In genomic region chr4:98287328-98287727, GRCh38 we compare ENCODE assay signal across 17 cellular contexts. TPM values are rescaled to one million over a fixed set of nuclear protein-coding genes. Genes with fewer than 3 reads are reported as not detected.
DNase-seq lines count a peak whose midpoint lies in the region; ATAC-seq, FAIRE-seq and TF ChIP-seq lines count a peak whose summit lies in the region.
"Had no signal": no experiment of that assay in that cellular context is flagged by ENCODE, and none has a peak within 500 bp of the region (broad histone marks: within the 10 kb centered on the region; RNA-seq: fewer than 3 reads in every experiment).

No MANE protein-coding gene starts in this region.

- peaks cover 57% of the 10 kb centered on the region for H3K4me1 Mint-ChIP-seq in activated naive CD8-positive, alpha-beta T cell treated with anti-CD3 and anti-CD28 coated beads, Interleukin-2, amount 50 U/mL, for 24 hours
- peaks cover 47% of the 10 kb centered on the region for H3K4me1 Mint-ChIP-seq in activated naive CD8-positive, alpha-beta T cell treated with anti-CD3 and anti-CD28 coated beads for 36 hours

- peak; percentile 55 for FAIRE-seq in small intestine (lab: Jason Lieb, UNC)
- FAIRE-seq: A204.1, GM12878 had no signal

- no TSS peak for BruUV-seq in OCI-LY7 (replicated peaks; lab: Mats Ljungman, UMichigan)

- POLR2A ChIA-PET in OCI-LY7 (lab: Charles Lee): interaction anchor here (0.7 to 1.3 kb wide), 3 partner anchors 24 to 26 kb away, joined by 3 to 4 read pairs (median 3); partner anchors contain the start of gene RAP1GDS1

- H3K9me3 ChIP-seq in DND-41 (ENCODE audit: insufficient read depth, low read length, severe bottlenecking): no peaks in the 10 kb centered on the region
- no peaks in the 10 kb centered on the region for H3K9me3 ChIP-seq in OCI-LY7 (ENCODE audit: low read length)
- no peaks in the 10 kb centered on the region for H3K9me3 ChIP-seq in small intestine (ENCODE audit: control insufficient read depth, low read depth)
- H3K9me3 ChIP-seq: HAP-1 had no signal

- no peaks in the 10 kb centered on the region for H4K20me1 ChIP-seq in DND-41 (ENCODE audit: insufficient read depth, low read length)
- peaks cover 12% of the 10 kb centered on the region; the same call in 1 of the 2 replicates for H4K20me1 ChIP-seq in OCI-LY7 (ENCODE audit: insufficient read depth, low read length)

- no peaks in the 10 kb centered on the region for H3K27me3 ChIP-seq in DND-41 (ENCODE audit: insufficient read depth, low read length, poor library complexity)
- H3K27me3 ChIP-seq in small intestine (ENCODE audit: control insufficient read depth in 2 of 2, insufficient read depth in 2 of 2, low read length in 2 of 2): no peaks in the 10 kb centered on the region

- CTCF ChIA-PET in OCI-LY7 (lab: Charles Lee; ENCODE audit: unreplicated experiment): no interaction called here

- H3K4me2 ChIP-seq in DND-41 (ENCODE audit: insufficient read depth, low read length): no peak overlapping the region
- no peak overlapping the region for H3K4me2 ChIP-seq in OCI-LY7 (ENCODE audit: low read length)

- H3K79me2 ChIP-seq in DND-41 (ENCODE audit: insufficient read depth, low read length) (peaks cover 89% of the 10 kb centered on the region), OCI-LY7 (ENCODE audit: insufficient read depth, low read depth, low read length) (peaks cover 91% of the 10 kb centered on the region)

- H3K4me3 ChIP-seq in DND-41 (ENCODE audit: low read depth in 1 of 2, low read length in 2 of 2) (no peak overlapping the region), OCI-LY7 (ENCODE audit: low read depth, low read length, poor library complexity, severe bottlenecking) (no peak overlapping the region), small intestine (ENCODE audit: low read depth in 1 of 2, low read length in 2 of 2) (no peak overlapping the region)
- H3K4me3 ChIP-seq: GM12878, GM23248, HAP-1 had no signal

- H3K27ac Mint-ChIP-seq in activated naive CD8-positive, alpha-beta T cell treated with anti-CD3 and anti-CD28 coated beads, Interleukin-2, amount 50 U/mL, for 24 hours: no peak overlapping the region
- no peak overlapping the region for H3K27ac Mint-ChIP-seq in activated naive CD8-positive, alpha-beta T cell treated with anti-CD3 and anti-CD28 coated beads for 36 hours

- TF ChIP-seq CTCF in DND-41 (IDR thresholded peaks at IDR 0.05; ENCODE audit: borderline replicate concordance, extremely low read depth, low read length, poor library complexity, severe bottlenecking): no peak
- TF ChIP-seq CTCF in OCI-LY7 (conservative IDR thresholded peaks at IDR 0.05; ENCODE audit: low read length): no peak

- H3K36me3 ChIP-seq in DND-41 (ENCODE audit: insufficient read depth, low read length) (no peaks in the 10 kb centered on the region), OCI-LY7 (ENCODE audit: insufficient read depth, low read length) (no peaks in the 10 kb centered on the region), small intestine (ENCODE audit: control insufficient read depth in 2 of 2, insufficient read depth in 2 of 2, low read length in 2 of 2) (no peaks in the 10 kb centered on the region)
- H3K36me3 ChIP-seq: HAP-1 had no signal

- peaks cover 97% of the 10 kb centered on the region for H3K4me1 ChIP-seq in DND-41 (ENCODE audit: insufficient read depth, low read length)
- peaks cover 68% of the 10 kb centered on the region for H3K4me1 ChIP-seq in OCI-LY7 (ENCODE audit: insufficient read depth, low read length, poor library complexity, severe bottlenecking)
- H3K4me1 ChIP-seq in small intestine (ENCODE audit: control insufficient read depth in 2 of 2, insufficient read depth in 1 of 2, low read depth in 1 of 2, low read length in 1 of 2): no peaks in the 10 kb centered on the region
- H3K4me1 ChIP-seq: HAP-1 had no signal

- peaks cover 6% of the 10 kb centered on the region for H3K36me3 Mint-ChIP-seq in activated naive CD8-positive, alpha-beta T cell treated with anti-CD3 and anti-CD28 coated beads, Interleukin-2, amount 50 U/mL, for 24 hours (ENCODE audit: low read depth)
- peaks cover 20% of the 10 kb centered on the region for H3K36me3 Mint-ChIP-seq in activated naive CD8-positive, alpha-beta T cell treated with anti-CD3 and anti-CD28 coated beads for 36 hours
- H3K36me3 Mint-ChIP-seq: CD4-positive, alpha-beta memory T cell had no signal

- H3K27ac ChIP-seq in DND-41 (ENCODE audit: low read length) (peak overlapping the region; percentile 65), OCI-LY7 (ENCODE audit: low read depth, low read length, poor library complexity, severe bottlenecking) (peak overlapping the region; percentile 22), small intestine (ENCODE audit: low read depth in 1 of 2, low read length in 1 of 2) (no peak overlapping the region)
- H3K27ac ChIP-seq: C4-2B, GM23248 had no signal

- H2AFZ ChIP-seq in DND-41 (ENCODE audit: low read depth, low read length) (no peak overlapping the region), OCI-LY7 (ENCODE audit: low read length) (no peak overlapping the region)
- H2AFZ ChIP-seq: GM23248 had no signal

- intact Hi-C loops in OCI-LY7 (cut with micrococcal nuclease; ENCODE audit: unreplicated experiment): no loop called here

- H3K9me2 ChIP-seq in OCI-LY7 (ENCODE audit: insufficient read depth, low read length): no peaks in the 10 kb centered on the region

- ATAC-seq in activated naive CD8-positive, alpha-beta T cell treated with anti-CD3 and anti-CD28 coated beads, Interleukin-2, amount 50 U/mL, for 24 hours: peak; percentile 33
- ATAC-seq in DND-41 (ENCODE audit: insufficient read depth, low read depth) (no peak), left lobe of liver (no peak), GM21515 (IDR thresholded peaks at IDR 0.05; ENCODE audit: unreplicated experiment) (no peak)
- ATAC-seq: GM12878 had no signal

- no peaks in the 10 kb centered on the region for H3K9me3 Mint-ChIP-seq in activated naive CD8-positive, alpha-beta T cell treated with anti-CD3 and anti-CD28 coated beads, Interleukin-2, amount 50 U/mL, for 24 hours
- peaks cover 4% of the 10 kb centered on the region for H3K9me3 Mint-ChIP-seq in activated naive CD8-positive, alpha-beta T cell treated with anti-CD3 and anti-CD28 coated beads for 36 hours

- DNase-seq in activated naive CD8-positive, alpha-beta T cell treated with anti-CD3 and anti-CD28 coated beads, Interleukin-2, amount 50 U/mL, for 24 hours: no peak
- no peak for DNase-seq in activated naive CD8-positive, alpha-beta T cell treated with anti-CD3 and anti-CD28 coated beads for 36 hours
- DNase-seq in DND-41 (no peak), OCI-LY7 (ENCODE audit: low spot score) (no peak), small intestine (no peak), left lobe of liver (ENCODE audit: low spot score) (no peak), islet precursor cell (no peak)
- DNase-seq: ACHN; CD4-positive, alpha-beta memory T cell; DMS153; DMS79; GM23248 had no signal

- no peak overlapping the region for H3K9ac ChIP-seq in DND-41 (ENCODE audit: low read depth, low read length)
- H3K9ac ChIP-seq: GM23248 had no signal

- H3K4me3 Mint-ChIP-seq in activated naive CD8-positive, alpha-beta T cell treated with anti-CD3 and anti-CD28 coated beads, Interleukin-2, amount 50 U/mL, for 24 hours: no peak overlapping the region
- H3K4me3 Mint-ChIP-seq in activated naive CD8-positive, alpha-beta T cell treated with anti-CD3 and anti-CD28 coated beads for 36 hours: no peak overlapping the region

- no peaks in the 10 kb centered on the region for H3K27me3 Mint-ChIP-seq in activated naive CD8-positive, alpha-beta T cell treated with anti-CD3 and anti-CD28 coated beads, Interleukin-2, amount 50 U/mL, for 24 hours
- H3K27me3 Mint-ChIP-seq in activated naive CD8-positive, alpha-beta T cell treated with anti-CD3 and anti-CD28 coated beads for 36 hours: no peaks in the 10 kb centered on the region
- H3K27me3 Mint-ChIP-seq: CD4-positive, alpha-beta memory T cell had no signal

RNA-seq across cellular contexts. Expression of gene RAP1GDS1, which starts 26.1 kb away (rescaled TPM):
- total RNA-seq in activated naive CD8-positive, alpha-beta T cell treated with anti-CD3 and anti-CD28 coated beads for 36 hours: 10 to 100 TPM; 61.8 to 62.6 TPM
- total RNA-seq in OCI-LY7 (2014; rRNA removed; shearing (Covaris generic)): 46.3 and 53.5 TPM in 2 replicates
- total RNA-seq in OCI-LY7 (2022) (57.8 and 59.4 TPM in 2 replicates), left lobe of liver (17.7 TPM)
- polyA plus RNA-seq in small intestine: 10 to 100 TPM; 11.3 to 22.8 (median 22.0) TPM

Comparison
In these comparisons a context has a peak if more than half of its experiments do, and no peak if none do; other contexts are left out.
1. H3K27ac ChIP-seq: peak in DND-41 (single experiment) and OCI-LY7 (single experiment); none in small intestine (0 of 2).